ENCODE assay signal across 8 cellular contexts in genomic region chr4:73069338-73070071, GRCh38. TPM values are rescaled to one million over a fixed set of nuclear protein-coding genes. Genes with fewer than 3 reads are reported as not detected.
DNase-seq lines count a peak whose midpoint lies in the region; ATAC-seq and TF ChIP-seq lines count a peak whose summit lies in the region.

COX18 (minus strand) TSS chr4:73069716; CDS start chr4:73069649, 67 bp downstream.

- no peak within 1 kb of the TSS for H2BK15ac ChIP-seq in H9 (ENCODE audit: low read depth, low read length)

- in situ Hi-C loops in G401 (cut with HindIII; ENCODE audit: low sequenced_read_pairs): no loop called here

- no peaks in the 10 kb centered on the region for H3K9me3 Mint-ChIP-seq in H9
- H3K9me3 Mint-ChIP-seq in natural killer cell treated with Interleukin-12 subunit alpha and Interleukin-12 subunit beta and Interleukin-15 and Interleukin-18, amount 100 ng/mL, for 72 hours: no peaks in the 10 kb centered on the region

- WGBS in H9 (ENCODE audit: extremely low coverage, insufficient read length, low lambda C conversion rate): no CpG with 5 or more reads among the region's 62 CpGs

- peak within 1 kb of the TSS; percentile 59 for H3K4me2 ChIP-seq in H9 (ENCODE audit: insufficient read depth, insufficient read length, low read length)

- H3K4me1 Mint-ChIP-seq in H9: peaks cover 11 to 12% of the 10 kb centered on the region in 2 experiments
- peaks cover 31 to 41% of the 10 kb centered on the region in 2 donors for H3K4me1 Mint-ChIP-seq in natural killer cell treated with Interleukin-12 subunit alpha and Interleukin-12 subunit beta and Interleukin-15 and Interleukin-18, amount 100 ng/mL, for 72 hours (ENCODE audit: low read depth in 2 of 2)

- TF ChIP-seq CTCF in H9 (conservative IDR thresholded peaks at IDR 0.05) (no peak), fibroblast of pulmonary artery (IDR thresholded peaks at IDR 0.05; ENCODE audit: low read length, missing control alignments) (no peak)

- no peaks in the 10 kb centered on the region for H4K20me1 ChIP-seq in H9 (ENCODE audit: control insufficient read depth, insufficient read depth, insufficient read length)

- H4K91ac ChIP-seq in H9 (ENCODE audit: insufficient read length, low read depth, low read length): no peak within 1 kb of the TSS

- peak within 1 kb of the TSS; percentile 29 for H3K27ac ChIP-seq in H9 (ENCODE audit: insufficient read length, low read depth, low read length)

- no peak within 1 kb of the TSS for H4K8ac ChIP-seq in H9 (replicated peaks; ENCODE audit: insufficient read length, low read depth, low read length)

- peak; percentile 98 for DNase-seq in G401 (ENCODE audit: low spot score)
- peak; percentile 96 for DNase-seq in H9
- peak; percentile 93 for DNase-seq in MG63
- DNase-seq in SHP77 treated with DMSO at 0.1 percent for 48 hours (lab: John Stamatoyannopoulos, UW): peak; percentile 91
- peak; percentile 98 for DNase-seq in activated effector memory CD4-positive, alpha-beta T cell treated with anti-CD3 and anti-CD28 coated beads, Interleukin-2, amount 50 U/mL, for 16 hours
- DNase-seq in fibroblast of pulmonary artery (ENCODE audit: low read depth): peak; percentile 99
- peak; percentile 97 for DNase-seq in natural killer cell treated with Interleukin-12 subunit alpha and Interleukin-12 subunit beta and Interleukin-15 and Interleukin-18, amount 100 ng/mL, for 72 hours (ENCODE audit: low spot score)
- DNase-seq in stimulated activated naive CD8-positive, alpha-beta T cell treated with anti-CD3 and anti-CD28 coated beads, Interleukin-15, Interleukin-2, amounts not matched to agents 100 U/mL and 50 U/mL, for 24 hours: peak; percentile 96

- peaks cover 14% of the 10 kb centered on the region for H3K36me3 ChIP-seq in MG63

- H3K27me3 Mint-ChIP-seq in H9 (ENCODE audit: low read depth): no peaks in the 10 kb centered on the region
- H3K27me3 Mint-ChIP-seq in natural killer cell treated with Interleukin-12 subunit alpha and Interleukin-12 subunit beta and Interleukin-15 and Interleukin-18, amount 100 ng/mL, for 72 hours: no peaks in the 10 kb centered on the region

- H3K36me3 Mint-ChIP-seq in H9 (ENCODE audit: insufficient read depth in 1 of 3, low read depth in 3 of 3): peaks cover 2 to 24% (median 7%) of the 10 kb centered on the region in 3 experiments; a peak in 5 of 7 replicates
- peaks cover 2% of the 10 kb centered on the region for H3K36me3 Mint-ChIP-seq in natural killer cell treated with Interleukin-12 subunit alpha and Interleukin-12 subunit beta and Interleukin-15 and Interleukin-18, amount 100 ng/mL, for 72 hours

- peak within 1 kb of the TSS; percentile 86 to 98 (median 97) for H3K27ac Mint-ChIP-seq in H9
- H3K27ac Mint-ChIP-seq in natural killer cell treated with Interleukin-12 subunit alpha and Interleukin-12 subunit beta and Interleukin-15 and Interleukin-18, amount 100 ng/mL, for 72 hours: peak within 1 kb of the TSS; percentile 91 to 94

- H3K14ac ChIP-seq in H9 (ENCODE audit: insufficient read depth, low read length): peak within 1 kb of the TSS; percentile 26

- H3K27me3 ChIP-seq in H9 (ENCODE audit: insufficient read depth, low read length) (no peaks in the 10 kb centered on the region), MG63 (no peaks in the 10 kb centered on the region)

- H2BK12ac ChIP-seq in H9 (ENCODE audit: insufficient read length, low read depth, low read length): no peak within 1 kb of the TSS

- H4K5ac ChIP-seq in H9 (ENCODE audit: insufficient read length, low read depth, low read length): peak within 1 kb of the TSS; percentile 40

- H2BK5ac ChIP-seq in H9 (ENCODE audit: insufficient read length, low read length): no peak within 1 kb of the TSS

- peak within 1 kb of the TSS; percentile 84 for H2AFZ ChIP-seq in H9 (ENCODE audit: low read length)

- no peak within 1 kb of the TSS for H2AK5ac ChIP-seq in H9 (ENCODE audit: insufficient read length, low read length)

- H3K79me1 ChIP-seq in H9 (ENCODE audit: insufficient read depth, low read depth, low read length, poor library complexity, severe bottlenecking): no peaks in the 10 kb centered on the region

- no peak within 1 kb of the TSS for H3K23ac ChIP-seq in H9 (ENCODE audit: insufficient read length, low read depth, low read length)

- H3K4me3 ChIP-seq in MG63 (peak within 1 kb of the TSS; percentile 66), fibroblast of pulmonary artery (replicated peaks; ENCODE audit: low read depth, low read length) (peak within 1 kb of the TSS; percentile 75)

- no peak within 1 kb of the TSS for H3K4ac ChIP-seq in H9 (ENCODE audit: low read depth, low read length)

- no peak within 1 kb of the TSS for H2BK20ac ChIP-seq in H9 (ENCODE audit: low read depth, low read length, poor library complexity, severe bottlenecking)

- H2BK120ac ChIP-seq in H9 (ENCODE audit: low read depth, low read length, poor library complexity, severe bottlenecking): no peak within 1 kb of the TSS

- H3K9ac ChIP-seq in H9 (ENCODE audit: extremely low read depth, insufficient read length, low read length): peak within 1 kb of the TSS; percentile 68

- peak within 1 kb of the TSS; percentile 84 to 90 for H3K4me3 Mint-ChIP-seq in H9
- peak within 1 kb of the TSS; percentile 90 for H3K4me3 Mint-ChIP-seq in natural killer cell treated with Interleukin-12 subunit alpha and Interleukin-12 subunit beta and Interleukin-15 and Interleukin-18, amount 100 ng/mL, for 72 hours

- H3K79me2 ChIP-seq in H9 (ENCODE audit: insufficient read depth, low read length): 0 out of 2 replicates have a peak, but pooled peaks cover 2% of the 10 kb centered on the region

- H3K9me3 ChIP-seq in H9 (ENCODE audit: control insufficient read depth, low read depth, low read length) (no peaks in the 10 kb centered on the region), MG63 (no peaks in the 10 kb centered on the region)

- peak within 1 kb of the TSS; percentile 10 for H3K56ac ChIP-seq in H9 (ENCODE audit: insufficient read length, low read depth, low read length)

- no peaks in the 10 kb centered on the region for H3K23me2 ChIP-seq in H9 (ENCODE audit: insufficient read length, low read depth, low read length, poor library complexity, severe bottlenecking)

- ATAC-seq in natural killer cell treated with Interleukin-12 subunit alpha and Interleukin-12 subunit beta and Interleukin-15 and Interleukin-18, amount 100 ng/mL, for 72 hours: peak; percentile 92 to 94
- peak; percentile 88 for ATAC-seq in stimulated activated naive CD8-positive, alpha-beta T cell treated with anti-CD3 and anti-CD28 coated beads, Interleukin-15, Interleukin-2, amounts not matched to agents 100 U/mL and 50 U/mL, for 24 hours

- H3T11ph ChIP-seq in H9 (ENCODE audit: low read length): peak within 1 kb of the TSS; percentile 68

- no peaks in the 10 kb centered on the region for H3K4me1 ChIP-seq in H9 (ENCODE audit: insufficient read depth, low read length)

- H3K18ac ChIP-seq in H9 (ENCODE audit: insufficient read length, low read depth, low read length): peak within 1 kb of the TSS; percentile 74

RNA-seq across cellular contexts. Expression of gene COX18, which starts in this region (rescaled TPM):
- total RNA-seq in G401 (2014; rRNA removed; shearing (Covaris generic)): 31.1 and 46.5 TPM in 2 replicates
- total RNA-seq in H9 (2021): 19.9 and 20.5 TPM in 2 replicates
- 17.8 and 18.2 TPM in 2 replicates for total RNA-seq in MG63 (2014; rRNA removed; shearing (Covaris generic); ENCODE audit: low replicate concordance)
- 10 to 100 TPM; 12.7 to 16.6 TPM for total RNA-seq in natural killer cell treated with Interleukin-12 subunit alpha and Interleukin-12 subunit beta and Interleukin-15 and Interleukin-18, amount 100 ng/mL, for 72 hours

Comparison
In these comparisons a context has a peak if more than half of its experiments do, and no peak if none do; other contexts are left out.
1. Peak in every context shown above with its lines: DNase-seq, ATAC-seq, H3K4me3 ChIP-seq and H3K27ac ChIP-seq.